In genomic region chr3:185986201-185986600, GRCh38 we compare ENCODE assay signal across 1 cellular context.
A peak's percentile ranks its signal among the peaks of the same experiment; 100 is the strongest.
TF ChIP-seq lines count a peak whose summit lies in the region.

No MANE protein-coding gene starts in this region.

TF ChIP-seq in K562, 482 proteins besides CTCF, POLR2A, EP300 and RAD21:
- TF ChIP-seq ZNF274 (IDR thresholded peaks at IDR 0.05; ENCODE audit: borderline replicate concordance, low read depth, low read length) = no peak
- no peak for TF ChIP-seq MCM2 (IDR thresholded peaks at IDR 0.05; ENCODE audit: low read depth)
- TF ChIP-seq HSF4 (CRISPR knock-in tag; IDR thresholded peaks at IDR 0.05; ENCODE audit: borderline replicate concordance) = no peak
- no peak for TF ChIP-seq CBX5 (IDR thresholded peaks at IDR 0.05; ENCODE audit: borderline replicate concordance, low read depth)
- no peak for TF ChIP-seq KLF6 (CRISPR knock-in tag; IDR thresholded peaks at IDR 0.05; ENCODE audit: borderline replicate concordance)
- no peak for TF ChIP-seq ZNF77 (CRISPR knock-in tag; IDR thresholded peaks at IDR 0.05)
- no peak for TF ChIP-seq CBX8 (IDR thresholded peaks at IDR 0.05; ENCODE audit: borderline replicate concordance, extremely low read depth, low read depth, low read length, poor library complexity, severe bottlenecking)
- TF ChIP-seq ZNF609 (CRISPR knock-in tag; IDR thresholded peaks at IDR 0.05; ENCODE audit: borderline replicate concordance) = no peak
- no peak for TF ChIP-seq MEF2A (IDR thresholded peaks at IDR 0.05; ENCODE audit: control insufficient read depth, low read depth, low read length)
- TF ChIP-seq ZNF436 (CRISPR knock-in tag; IDR thresholded peaks at IDR 0.05) = no peak
- TF ChIP-seq NR2C2 (CRISPR knock-in tag; IDR thresholded peaks at IDR 0.05) = no peak
- TF ChIP-seq NR2C2 (tag; IDR thresholded peaks at IDR 0.05) = no peak
- 0 out of 2 replicates have a peak, but pooled peaks have one; percentile 19 for TF ChIP-seq MGA (IDR thresholded peaks at IDR 0.05)
- peak; percentile 62 to 74 for TF ChIP-seq NRF1 (conservative IDR thresholded peaks at IDR 0.05 in 1 of 2, IDR thresholded peaks at IDR 0.05 in 1 of 2)
